1 cellular context compared by ENCODE assay signal in the genomic region with DNA sequence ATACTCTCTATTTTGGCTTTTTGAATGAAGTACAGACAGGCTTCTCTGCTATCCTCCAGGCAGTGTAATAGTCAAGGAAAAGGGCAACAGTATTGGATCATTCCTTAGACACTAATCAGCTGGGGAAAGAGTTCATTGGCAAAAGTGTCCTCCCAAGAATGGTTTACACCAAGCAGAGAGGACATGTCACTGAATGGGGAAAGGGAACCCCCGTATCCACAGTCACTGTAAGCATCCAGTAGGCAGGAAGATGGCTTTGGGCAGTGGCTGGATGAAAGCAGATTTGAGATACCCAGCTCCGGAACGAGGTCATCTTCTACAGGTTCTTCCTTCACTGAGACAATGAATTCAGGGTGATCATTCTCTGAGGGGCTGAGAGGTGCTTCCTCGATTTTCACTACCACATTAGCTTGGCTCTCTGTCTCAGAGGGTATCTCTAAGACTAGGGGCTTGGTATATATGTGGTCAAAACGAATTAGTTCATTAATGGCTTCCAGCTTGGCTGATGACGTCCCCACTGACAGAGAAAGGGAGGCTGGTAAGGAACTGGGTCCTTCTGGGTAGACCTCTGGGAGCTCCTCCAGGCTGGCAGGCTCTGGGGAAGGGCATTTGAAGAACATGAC.
TF ChIP-seq lines count a peak whose summit lies in the region.

No MANE protein-coding gene starts in this region.

TF ChIP-seq in HepG2, 621 proteins besides CTCF, POLR2A, EP300 and RAD21 (continues in another document):
- no peak for TF ChIP-seq ZBTB8A (CRISPR knock-in tag; IDR thresholded peaks at IDR 0.05; ENCODE audit: borderline replicate concordance, low read depth)
- TF ChIP-seq, protein P1, sequence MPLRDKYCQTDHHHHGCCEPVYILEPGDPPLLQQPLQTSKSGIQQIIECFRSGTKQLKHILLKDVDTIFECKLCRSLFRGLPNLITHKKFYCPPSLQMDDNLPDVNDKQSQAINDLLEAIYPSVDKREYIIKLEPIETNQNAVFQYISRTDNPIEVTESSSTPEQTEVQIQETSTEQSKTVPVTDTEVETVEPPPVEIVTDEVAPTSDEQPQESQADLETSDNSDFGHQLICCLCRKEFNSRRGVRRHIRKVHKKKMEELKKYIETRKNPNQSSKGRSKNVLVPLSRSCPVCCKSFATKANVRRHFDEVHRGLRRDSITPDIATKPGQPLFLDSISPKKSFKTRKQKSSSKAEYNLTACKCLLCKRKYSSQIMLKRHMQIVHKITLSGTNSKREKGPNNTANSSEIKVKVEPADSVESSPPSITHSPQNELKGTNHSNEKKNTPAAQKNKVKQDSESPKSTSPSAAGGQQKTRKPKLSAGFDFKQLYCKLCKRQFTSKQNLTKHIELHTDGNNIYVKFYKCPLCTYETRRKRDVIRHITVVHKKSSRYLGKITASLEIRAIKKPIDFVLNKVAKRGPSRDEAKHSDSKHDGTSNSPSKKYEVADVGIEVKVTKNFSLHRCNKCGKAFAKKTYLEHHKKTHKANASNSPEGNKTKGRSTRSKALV (CRISPR knock-in tag; IDR thresholded peaks at IDR 0.05): no peak
- no peak for TF ChIP-seq ZNF773 (CRISPR knock-in tag; IDR thresholded peaks at IDR 0.05; ENCODE audit: borderline replicate concordance)
- TF ChIP-seq GMEB2 (CRISPR knock-in tag; IDR thresholded peaks at IDR 0.05; ENCODE audit: low read depth): no peak
- no peak for TF ChIP-seq HIC2 (CRISPR knock-in tag; IDR thresholded peaks at IDR 0.05; ENCODE audit: low read depth)
- 0 out of 2 replicates have a peak, but pooled peaks have one; percentile 26 for TF ChIP-seq NCOA2 (CRISPR knock-in tag; IDR thresholded peaks at IDR 0.05)
- TF ChIP-seq POLR2AphosphoS2 (IDR thresholded peaks at IDR 0.05; ENCODE audit: low read depth, low read length): 0 out of 2 replicates have a peak, but pooled peaks have one; percentile 38
- peak; percentile 24 for TF ChIP-seq AGO2 (optimal IDR thresholded peaks at IDR 0.05; ENCODE audit: low read depth, low read length)
- TF ChIP-seq RBFOX2 (IDR thresholded peaks at IDR 0.05; ENCODE audit: low read depth, low read length): peak; percentile 29; the same call in 1 of the 2 replicates
- no peak for TF ChIP-seq NONO (IDR thresholded peaks at IDR 0.05)
- TF ChIP-seq NONO (CRISPR knock-in tag; conservative IDR thresholded peaks at IDR 0.05): no peak
- TF ChIP-seq, protein P2, sequence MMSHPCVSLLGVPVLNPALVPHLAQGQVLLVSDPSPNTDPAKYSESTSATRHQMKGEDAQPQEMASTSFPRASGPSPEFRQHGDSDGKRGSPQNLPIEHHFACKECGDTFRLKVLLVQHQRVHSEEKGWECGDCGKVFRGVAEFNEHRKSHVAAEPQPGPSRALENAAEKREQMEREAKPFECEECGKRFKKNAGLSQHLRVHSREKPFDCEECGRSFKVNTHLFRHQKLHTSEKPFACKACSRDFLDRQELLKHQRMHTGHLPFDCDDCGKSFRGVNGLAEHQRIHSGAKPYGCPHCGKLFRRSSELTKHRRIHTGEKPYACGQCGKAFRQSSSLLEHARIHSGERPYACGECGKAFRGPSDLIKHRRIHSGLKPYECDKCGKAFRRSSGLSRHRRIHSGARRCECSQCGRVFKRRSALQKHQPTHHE (CRISPR knock-in tag; IDR thresholded peaks at IDR 0.05; ENCODE audit: borderline replicate concordance): no peak
- TF ChIP-seq, protein P3, sequence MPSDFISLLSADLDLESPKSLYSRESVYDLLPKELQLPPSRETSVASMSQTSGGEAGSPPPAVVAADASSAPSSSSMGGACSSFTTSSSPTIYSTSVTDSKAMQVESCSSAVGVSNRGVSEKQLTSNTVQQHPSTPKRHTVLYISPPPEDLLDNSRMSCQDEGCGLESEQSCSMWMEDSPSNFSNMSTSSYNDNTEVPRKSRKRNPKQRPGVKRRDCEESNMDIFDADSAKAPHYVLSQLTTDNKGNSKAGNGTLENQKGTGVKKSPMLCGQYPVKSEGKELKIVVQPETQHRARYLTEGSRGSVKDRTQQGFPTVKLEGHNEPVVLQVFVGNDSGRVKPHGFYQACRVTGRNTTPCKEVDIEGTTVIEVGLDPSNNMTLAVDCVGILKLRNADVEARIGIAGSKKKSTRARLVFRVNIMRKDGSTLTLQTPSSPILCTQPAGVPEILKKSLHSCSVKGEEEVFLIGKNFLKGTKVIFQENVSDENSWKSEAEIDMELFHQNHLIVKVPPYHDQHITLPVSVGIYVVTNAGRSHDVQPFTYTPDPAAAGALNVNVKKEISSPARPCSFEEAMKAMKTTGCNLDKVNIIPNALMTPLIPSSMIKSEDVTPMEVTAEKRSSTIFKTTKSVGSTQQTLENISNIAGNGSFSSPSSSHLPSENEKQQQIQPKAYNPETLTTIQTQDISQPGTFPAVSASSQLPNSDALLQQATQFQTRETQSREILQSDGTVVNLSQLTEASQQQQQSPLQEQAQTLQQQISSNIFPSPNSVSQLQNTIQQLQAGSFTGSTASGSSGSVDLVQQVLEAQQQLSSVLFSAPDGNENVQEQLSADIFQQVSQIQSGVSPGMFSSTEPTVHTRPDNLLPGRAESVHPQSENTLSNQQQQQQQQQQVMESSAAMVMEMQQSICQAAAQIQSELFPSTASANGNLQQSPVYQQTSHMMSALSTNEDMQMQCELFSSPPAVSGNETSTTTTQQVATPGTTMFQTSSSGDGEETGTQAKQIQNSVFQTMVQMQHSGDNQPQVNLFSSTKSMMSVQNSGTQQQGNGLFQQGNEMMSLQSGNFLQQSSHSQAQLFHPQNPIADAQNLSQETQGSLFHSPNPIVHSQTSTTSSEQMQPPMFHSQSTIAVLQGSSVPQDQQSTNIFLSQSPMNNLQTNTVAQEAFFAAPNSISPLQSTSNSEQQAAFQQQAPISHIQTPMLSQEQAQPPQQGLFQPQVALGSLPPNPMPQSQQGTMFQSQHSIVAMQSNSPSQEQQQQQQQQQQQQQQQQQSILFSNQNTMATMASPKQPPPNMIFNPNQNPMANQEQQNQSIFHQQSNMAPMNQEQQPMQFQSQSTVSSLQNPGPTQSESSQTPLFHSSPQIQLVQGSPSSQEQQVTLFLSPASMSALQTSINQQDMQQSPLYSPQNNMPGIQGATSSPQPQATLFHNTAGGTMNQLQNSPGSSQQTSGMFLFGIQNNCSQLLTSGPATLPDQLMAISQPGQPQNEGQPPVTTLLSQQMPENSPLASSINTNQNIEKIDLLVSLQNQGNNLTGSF (CRISPR knock-in tag; IDR thresholded peaks at IDR 0.05): no peak
- peak; percentile 23; the same call in 1 of the 2 replicates for TF ChIP-seq SSRP1 (CRISPR knock-in tag; IDR thresholded peaks at IDR 0.05)
- TF ChIP-seq RBM39 (IDR thresholded peaks at IDR 0.05; ENCODE audit: low read depth, low read length, poor library complexity, severe bottlenecking): no peak
- TF ChIP-seq ZNF710 (CRISPR knock-in tag; IDR thresholded peaks at IDR 0.05; ENCODE audit: borderline replicate concordance): no peak
- no peak for TF ChIP-seq MAZ (IDR thresholded peaks at IDR 0.05; ENCODE audit: borderline replicate concordance, low read depth, low read length)
- TF ChIP-seq MAZ (CRISPR knock-in tag; IDR thresholded peaks at IDR 0.05; ENCODE audit: low read depth): 0 out of 2 replicates have a peak, but pooled peaks have one; percentile 4
- no peak for TF ChIP-seq SIX4 (CRISPR knock-in tag; IDR thresholded peaks at IDR 0.05)
- TF ChIP-seq ZNF230 (CRISPR knock-in tag; IDR thresholded peaks at IDR 0.05): no peak
- no peak for TF ChIP-seq ZMAT5 (CRISPR knock-in tag; IDR thresholded peaks at IDR 0.05; ENCODE audit: borderline replicate concordance, low read depth)
- TF ChIP-seq, protein P4, sequence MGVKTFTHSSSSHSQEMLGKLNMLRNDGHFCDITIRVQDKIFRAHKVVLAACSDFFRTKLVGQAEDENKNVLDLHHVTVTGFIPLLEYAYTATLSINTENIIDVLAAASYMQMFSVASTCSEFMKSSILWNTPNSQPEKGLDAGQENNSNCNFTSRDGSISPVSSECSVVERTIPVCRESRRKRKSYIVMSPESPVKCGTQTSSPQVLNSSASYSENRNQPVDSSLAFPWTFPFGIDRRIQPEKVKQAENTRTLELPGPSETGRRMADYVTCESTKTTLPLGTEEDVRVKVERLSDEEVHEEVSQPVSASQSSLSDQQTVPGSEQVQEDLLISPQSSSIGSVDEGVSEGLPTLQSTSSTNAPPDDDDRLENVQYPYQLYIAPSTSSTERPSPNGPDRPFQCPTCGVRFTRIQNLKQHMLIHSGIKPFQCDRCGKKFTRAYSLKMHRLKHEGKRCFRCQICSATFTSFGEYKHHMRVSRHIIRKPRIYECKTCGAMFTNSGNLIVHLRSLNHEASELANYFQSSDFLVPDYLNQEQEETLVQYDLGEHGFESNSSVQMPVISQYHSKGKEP (CRISPR knock-in tag; IDR thresholded peaks at IDR 0.05): no peak
- TF ChIP-seq E2F5 (CRISPR knock-in tag; conservative IDR thresholded peaks at IDR 0.05): no peak
- no peak for TF ChIP-seq HHEX (CRISPR knock-in tag; IDR thresholded peaks at IDR 0.05)
- no peak for TF ChIP-seq CBX5 (CRISPR knock-in tag; IDR thresholded peaks at IDR 0.05; ENCODE audit: borderline replicate concordance)
- no peak for TF ChIP-seq AKNA (CRISPR knock-in tag; IDR thresholded peaks at IDR 0.05; ENCODE audit: borderline replicate concordance)
- TF ChIP-seq ZMAT3 (CRISPR knock-in tag; conservative IDR thresholded peaks at IDR 0.05): no peak
- TF ChIP-seq FIP1L1 (IDR thresholded peaks at IDR 0.05; ENCODE audit: borderline replicate concordance, insufficient read depth, low read depth, low read length): no peak
- TF ChIP-seq REPIN1 (CRISPR knock-in tag; IDR thresholded peaks at IDR 0.05; ENCODE audit: borderline replicate concordance, low read depth): no peak
